In the genomic region with DNA sequence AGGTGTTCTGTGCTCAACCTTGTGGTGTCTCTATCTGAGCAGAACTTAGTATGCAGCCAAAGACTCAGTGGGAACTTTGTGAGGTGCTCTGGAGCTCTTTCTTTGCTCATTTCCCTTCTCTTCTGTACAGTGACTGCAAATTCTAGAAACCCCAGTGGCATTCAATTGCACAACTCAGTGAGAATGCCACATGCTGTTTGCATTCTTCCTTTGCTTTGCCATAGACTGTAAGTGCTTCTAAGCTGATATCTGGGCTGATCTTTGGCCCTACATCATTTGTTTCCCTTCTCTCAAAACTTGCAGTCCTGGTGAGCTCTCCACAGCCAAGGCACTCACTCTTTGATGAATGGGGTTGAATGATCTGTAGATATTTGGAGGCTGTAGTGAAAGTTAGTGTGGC, we compare ENCODE assay signal across 1 cellular context.
TF ChIP-seq lines count a peak whose summit lies in the region.

No MANE protein-coding gene starts in this region.

TF ChIP-seq in HepG2, 621 proteins besides CTCF, POLR2A, EP300 and RAD21 (continued from another document and continues in another):
- TF ChIP-seq, protein P1, sequence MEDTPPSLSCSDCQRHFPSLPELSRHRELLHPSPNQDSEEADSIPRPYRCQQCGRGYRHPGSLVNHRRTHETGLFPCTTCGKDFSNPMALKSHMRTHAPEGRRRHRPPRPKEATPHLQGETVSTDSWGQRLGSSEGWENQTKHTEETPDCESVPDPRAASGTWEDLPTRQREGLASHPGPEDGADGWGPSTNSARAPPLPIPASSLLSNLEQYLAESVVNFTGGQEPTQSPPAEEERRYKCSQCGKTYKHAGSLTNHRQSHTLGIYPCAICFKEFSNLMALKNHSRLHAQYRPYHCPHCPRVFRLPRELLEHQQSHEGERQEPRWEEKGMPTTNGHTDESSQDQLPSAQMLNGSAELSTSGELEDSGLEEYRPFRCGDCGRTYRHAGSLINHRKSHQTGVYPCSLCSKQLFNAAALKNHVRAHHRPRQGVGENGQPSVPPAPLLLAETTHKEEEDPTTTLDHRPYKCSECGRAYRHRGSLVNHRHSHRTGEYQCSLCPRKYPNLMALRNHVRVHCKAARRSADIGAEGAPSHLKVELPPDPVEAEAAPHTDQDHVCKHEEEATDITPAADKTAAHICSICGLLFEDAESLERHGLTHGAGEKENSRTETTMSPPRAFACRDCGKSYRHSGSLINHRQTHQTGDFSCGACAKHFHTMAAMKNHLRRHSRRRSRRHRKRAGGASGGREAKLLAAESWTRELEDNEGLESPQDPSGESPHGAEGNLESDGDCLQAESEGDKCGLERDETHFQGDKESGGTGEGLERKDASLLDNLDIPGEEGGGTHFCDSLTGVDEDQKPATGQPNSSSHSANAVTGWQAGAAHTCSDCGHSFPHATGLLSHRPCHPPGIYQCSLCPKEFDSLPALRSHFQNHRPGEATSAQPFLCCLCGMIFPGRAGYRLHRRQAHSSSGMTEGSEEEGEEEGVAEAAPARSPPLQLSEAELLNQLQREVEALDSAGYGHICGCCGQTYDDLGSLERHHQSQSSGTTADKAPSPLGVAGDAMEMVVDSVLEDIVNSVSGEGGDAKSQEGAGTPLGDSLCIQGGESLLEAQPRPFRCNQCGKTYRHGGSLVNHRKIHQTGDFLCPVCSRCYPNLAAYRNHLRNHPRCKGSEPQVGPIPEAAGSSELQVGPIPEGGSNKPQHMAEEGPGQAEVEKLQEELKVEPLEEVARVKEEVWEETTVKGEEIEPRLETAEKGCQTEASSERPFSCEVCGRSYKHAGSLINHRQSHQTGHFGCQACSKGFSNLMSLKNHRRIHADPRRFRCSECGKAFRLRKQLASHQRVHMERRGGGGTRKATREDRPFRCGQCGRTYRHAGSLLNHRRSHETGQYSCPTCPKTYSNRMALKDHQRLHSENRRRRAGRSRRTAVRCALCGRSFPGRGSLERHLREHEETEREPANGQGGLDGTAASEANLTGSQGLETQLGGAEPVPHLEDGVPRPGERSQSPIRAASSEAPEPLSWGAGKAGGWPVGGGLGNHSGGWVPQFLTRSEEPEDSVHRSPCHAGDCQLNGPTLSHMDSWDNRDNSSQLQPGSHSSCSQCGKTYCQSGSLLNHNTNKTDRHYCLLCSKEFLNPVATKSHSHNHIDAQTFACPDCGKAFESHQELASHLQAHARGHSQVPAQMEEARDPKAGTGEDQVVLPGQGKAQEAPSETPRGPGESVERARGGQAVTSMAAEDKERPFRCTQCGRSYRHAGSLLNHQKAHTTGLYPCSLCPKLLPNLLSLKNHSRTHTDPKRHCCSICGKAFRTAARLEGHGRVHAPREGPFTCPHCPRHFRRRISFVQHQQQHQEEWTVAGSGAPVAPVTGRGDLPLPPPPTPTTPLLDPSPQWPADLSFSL (CRISPR knock-in tag; IDR thresholded peaks at IDR 0.05) = no peak
- TF ChIP-seq ZNF12 (CRISPR knock-in tag; IDR thresholded peaks at IDR 0.05) (0 out of 2 replicates have a peak, but pooled peaks have one; percentile 22), MED8 (CRISPR knock-in tag; IDR thresholded peaks at IDR 0.05; ENCODE audit: insufficient replicate concordance) (no peak), AGO2 (optimal IDR thresholded peaks at IDR 0.05; ENCODE audit: low read depth, low read length) (no peak), ZSCAN31 (CRISPR knock-in tag; IDR thresholded peaks at IDR 0.05; ENCODE audit: low read depth) (no peak), EZH2 (conservative IDR thresholded peaks at IDR 0.05; ENCODE audit: low read depth, low read length) (no peak), NBN (conservative IDR thresholded peaks at IDR 0.05) (no peak), DPF2 (CRISPR knock-in tag; IDR thresholded peaks at IDR 0.05; ENCODE audit: borderline replicate concordance, low read depth) (no peak), ZNF33B (CRISPR knock-in tag; IDR thresholded peaks at IDR 0.05) (no peak), ZNF790 (CRISPR knock-in tag; IDR thresholded peaks at IDR 0.05; ENCODE audit: borderline replicate concordance) (no peak), ZNF33A (CRISPR knock-in tag; IDR thresholded peaks at IDR 0.05; ENCODE audit: borderline replicate concordance) (no peak), ZNF446 (CRISPR knock-in tag; IDR thresholded peaks at IDR 0.05) (no peak), CEBPB (IDR thresholded peaks at IDR 0.05; ENCODE audit: borderline replicate concordance, low read depth, low read length) (peak; percentile 88), TEAD2 (CRISPR knock-in tag; IDR thresholded peaks at IDR 0.05) (no peak), HNRNPH1 (optimal IDR thresholded peaks at IDR 0.05; ENCODE audit: low read depth, low read length) (no peak), PRMT3 (CRISPR knock-in tag; IDR thresholded peaks at IDR 0.05; ENCODE audit: borderline replicate concordance, low read depth) (no peak)
- TF ChIP-seq, protein P2, sequence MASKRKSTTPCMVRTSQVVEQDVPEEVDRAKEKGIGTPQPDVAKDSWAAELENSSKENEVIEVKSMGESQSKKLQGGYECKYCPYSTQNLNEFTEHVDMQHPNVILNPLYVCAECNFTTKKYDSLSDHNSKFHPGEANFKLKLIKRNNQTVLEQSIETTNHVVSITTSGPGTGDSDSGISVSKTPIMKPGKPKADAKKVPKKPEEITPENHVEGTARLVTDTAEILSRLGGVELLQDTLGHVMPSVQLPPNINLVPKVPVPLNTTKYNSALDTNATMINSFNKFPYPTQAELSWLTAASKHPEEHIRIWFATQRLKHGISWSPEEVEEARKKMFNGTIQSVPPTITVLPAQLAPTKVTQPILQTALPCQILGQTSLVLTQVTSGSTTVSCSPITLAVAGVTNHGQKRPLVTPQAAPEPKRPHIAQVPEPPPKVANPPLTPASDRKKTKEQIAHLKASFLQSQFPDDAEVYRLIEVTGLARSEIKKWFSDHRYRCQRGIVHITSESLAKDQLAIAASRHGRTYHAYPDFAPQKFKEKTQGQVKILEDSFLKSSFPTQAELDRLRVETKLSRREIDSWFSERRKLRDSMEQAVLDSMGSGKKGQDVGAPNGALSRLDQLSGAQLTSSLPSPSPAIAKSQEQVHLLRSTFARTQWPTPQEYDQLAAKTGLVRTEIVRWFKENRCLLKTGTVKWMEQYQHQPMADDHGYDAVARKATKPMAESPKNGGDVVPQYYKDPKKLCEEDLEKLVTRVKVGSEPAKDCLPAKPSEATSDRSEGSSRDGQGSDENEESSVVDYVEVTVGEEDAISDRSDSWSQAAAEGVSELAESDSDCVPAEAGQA (IDR thresholded peaks at IDR 0.05; ENCODE audit: low read depth) = no peak
- TF ChIP-seq, protein P2 (CRISPR knock-in tag; IDR thresholded peaks at IDR 0.05; ENCODE audit: borderline replicate concordance) = no peak
- TF ChIP-seq, protein P3, sequence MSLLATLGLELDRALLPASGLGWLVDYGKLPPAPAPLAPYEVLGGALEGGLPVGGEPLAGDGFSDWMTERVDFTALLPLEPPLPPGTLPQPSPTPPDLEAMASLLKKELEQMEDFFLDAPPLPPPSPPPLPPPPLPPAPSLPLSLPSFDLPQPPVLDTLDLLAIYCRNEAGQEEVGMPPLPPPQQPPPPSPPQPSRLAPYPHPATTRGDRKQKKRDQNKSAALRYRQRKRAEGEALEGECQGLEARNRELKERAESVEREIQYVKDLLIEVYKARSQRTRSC (CRISPR knock-in tag; IDR thresholded peaks at IDR 0.05; ENCODE audit: low read depth) = no peak
- TF ChIP-seq, protein P4, sequence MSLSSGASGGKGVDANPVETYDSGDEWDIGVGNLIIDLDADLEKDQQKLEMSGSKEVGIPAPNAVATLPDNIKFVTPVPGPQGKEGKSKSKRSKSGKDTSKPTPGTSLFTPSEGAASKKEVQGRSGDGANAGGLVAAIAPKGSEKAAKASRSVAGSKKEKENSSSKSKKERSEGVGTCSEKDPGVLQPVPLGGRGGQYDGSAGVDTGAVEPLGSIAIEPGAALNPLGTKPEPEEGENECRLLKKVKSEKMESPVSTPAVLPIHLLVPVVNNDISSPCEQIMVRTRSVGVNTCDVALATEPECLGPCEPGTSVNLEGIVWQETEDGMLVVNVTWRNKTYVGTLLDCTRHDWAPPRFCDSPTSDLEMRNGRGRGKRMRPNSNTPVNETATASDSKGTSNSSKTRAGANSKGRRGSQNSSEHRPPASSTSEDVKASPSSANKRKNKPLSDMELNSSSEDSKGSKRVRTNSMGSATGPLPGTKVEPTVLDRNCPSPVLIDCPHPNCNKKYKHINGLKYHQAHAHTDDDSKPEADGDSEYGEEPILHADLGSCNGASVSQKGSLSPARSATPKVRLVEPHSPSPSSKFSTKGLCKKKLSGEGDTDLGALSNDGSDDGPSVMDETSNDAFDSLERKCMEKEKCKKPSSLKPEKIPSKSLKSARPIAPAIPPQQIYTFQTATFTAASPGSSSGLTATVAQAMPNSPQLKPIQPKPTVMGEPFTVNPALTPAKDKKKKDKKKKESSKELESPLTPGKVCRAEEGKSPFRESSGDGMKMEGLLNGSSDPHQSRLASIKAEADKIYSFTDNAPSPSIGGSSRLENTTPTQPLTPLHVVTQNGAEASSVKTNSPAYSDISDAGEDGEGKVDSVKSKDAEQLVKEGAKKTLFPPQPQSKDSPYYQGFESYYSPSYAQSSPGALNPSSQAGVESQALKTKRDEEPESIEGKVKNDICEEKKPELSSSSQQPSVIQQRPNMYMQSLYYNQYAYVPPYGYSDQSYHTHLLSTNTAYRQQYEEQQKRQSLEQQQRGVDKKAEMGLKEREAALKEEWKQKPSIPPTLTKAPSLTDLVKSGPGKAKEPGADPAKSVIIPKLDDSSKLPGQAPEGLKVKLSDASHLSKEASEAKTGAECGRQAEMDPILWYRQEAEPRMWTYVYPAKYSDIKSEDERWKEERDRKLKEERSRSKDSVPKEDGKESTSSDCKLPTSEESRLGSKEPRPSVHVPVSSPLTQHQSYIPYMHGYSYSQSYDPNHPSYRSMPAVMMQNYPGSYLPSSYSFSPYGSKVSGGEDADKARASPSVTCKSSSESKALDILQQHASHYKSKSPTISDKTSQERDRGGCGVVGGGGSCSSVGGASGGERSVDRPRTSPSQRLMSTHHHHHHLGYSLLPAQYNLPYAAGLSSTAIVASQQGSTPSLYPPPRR (CRISPR knock-in tag; IDR thresholded peaks at IDR 0.05; ENCODE audit: borderline replicate concordance) = no peak
- TF ChIP-seq, protein P5, sequence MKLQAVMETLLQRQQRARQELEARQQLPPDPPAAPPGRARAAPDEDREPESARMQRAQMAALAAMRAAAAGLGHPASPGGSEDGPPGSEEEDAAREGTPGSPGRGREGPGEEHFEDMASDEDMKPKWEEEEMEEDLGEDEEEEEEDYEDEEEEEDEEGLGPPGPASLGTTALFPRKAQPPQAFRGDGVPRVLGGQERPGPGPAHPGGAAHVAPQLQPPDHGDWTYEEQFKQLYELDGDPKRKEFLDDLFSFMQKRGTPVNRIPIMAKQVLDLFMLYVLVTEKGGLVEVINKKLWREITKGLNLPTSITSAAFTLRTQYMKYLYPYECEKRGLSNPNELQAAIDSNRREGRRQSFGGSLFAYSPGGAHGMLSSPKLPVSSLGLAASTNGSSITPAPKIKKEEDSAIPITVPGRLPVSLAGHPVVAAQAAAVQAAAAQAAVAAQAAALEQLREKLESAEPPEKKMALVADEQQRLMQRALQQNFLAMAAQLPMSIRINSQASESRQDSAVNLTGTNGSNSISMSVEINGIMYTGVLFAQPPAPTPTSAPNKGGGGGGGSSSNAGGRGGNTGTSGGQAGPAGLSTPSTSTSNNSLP (IDR thresholded peaks at IDR 0.05; ENCODE audit: low read depth, low read length) = no peak
- TF ChIP-seq, protein P6, sequence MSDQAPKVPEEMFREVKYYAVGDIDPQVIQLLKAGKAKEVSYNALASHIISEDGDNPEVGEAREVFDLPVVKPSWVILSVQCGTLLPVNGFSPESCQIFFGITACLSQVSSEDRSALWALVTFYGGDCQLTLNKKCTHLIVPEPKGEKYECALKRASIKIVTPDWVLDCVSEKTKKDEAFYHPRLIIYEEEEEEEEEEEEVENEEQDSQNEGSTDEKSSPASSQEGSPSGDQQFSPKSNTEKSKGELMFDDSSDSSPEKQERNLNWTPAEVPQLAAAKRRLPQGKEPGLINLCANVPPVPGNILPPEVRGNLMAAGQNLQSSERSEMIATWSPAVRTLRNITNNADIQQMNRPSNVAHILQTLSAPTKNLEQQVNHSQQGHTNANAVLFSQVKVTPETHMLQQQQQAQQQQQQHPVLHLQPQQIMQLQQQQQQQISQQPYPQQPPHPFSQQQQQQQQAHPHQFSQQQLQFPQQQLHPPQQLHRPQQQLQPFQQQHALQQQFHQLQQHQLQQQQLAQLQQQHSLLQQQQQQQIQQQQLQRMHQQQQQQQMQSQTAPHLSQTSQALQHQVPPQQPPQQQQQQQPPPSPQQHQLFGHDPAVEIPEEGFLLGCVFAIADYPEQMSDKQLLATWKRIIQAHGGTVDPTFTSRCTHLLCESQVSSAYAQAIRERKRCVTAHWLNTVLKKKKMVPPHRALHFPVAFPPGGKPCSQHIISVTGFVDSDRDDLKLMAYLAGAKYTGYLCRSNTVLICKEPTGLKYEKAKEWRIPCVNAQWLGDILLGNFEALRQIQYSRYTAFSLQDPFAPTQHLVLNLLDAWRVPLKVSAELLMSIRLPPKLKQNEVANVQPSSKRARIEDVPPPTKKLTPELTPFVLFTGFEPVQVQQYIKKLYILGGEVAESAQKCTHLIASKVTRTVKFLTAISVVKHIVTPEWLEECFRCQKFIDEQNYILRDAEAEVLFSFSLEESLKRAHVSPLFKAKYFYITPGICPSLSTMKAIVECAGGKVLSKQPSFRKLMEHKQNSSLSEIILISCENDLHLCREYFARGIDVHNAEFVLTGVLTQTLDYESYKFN (CRISPR knock-in tag; conservative IDR thresholded peaks at IDR 0.05) = peak; percentile 62
- TF ChIP-seq, protein P7, sequence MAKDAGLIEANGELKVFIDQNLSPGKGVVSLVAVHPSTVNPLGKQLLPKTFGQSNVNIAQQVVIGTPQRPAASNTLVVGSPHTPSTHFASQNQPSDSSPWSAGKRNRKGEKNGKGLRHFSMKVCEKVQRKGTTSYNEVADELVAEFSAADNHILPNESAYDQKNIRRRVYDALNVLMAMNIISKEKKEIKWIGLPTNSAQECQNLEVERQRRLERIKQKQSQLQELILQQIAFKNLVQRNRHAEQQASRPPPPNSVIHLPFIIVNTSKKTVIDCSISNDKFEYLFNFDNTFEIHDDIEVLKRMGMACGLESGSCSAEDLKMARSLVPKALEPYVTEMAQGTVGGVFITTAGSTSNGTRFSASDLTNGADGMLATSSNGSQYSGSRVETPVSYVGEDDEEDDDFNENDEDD (CRISPR knock-in tag; IDR thresholded peaks at IDR 0.05; ENCODE audit: borderline replicate concordance) = peak; percentile 52; the same call in 1 of the 2 replicates
